Comparison of ENCODE assay signal across 10 cellular contexts in genomic region chr4:576245-576821, GRCh38. TPM values are rescaled to one million over a fixed set of nuclear protein-coding genes. Genes with fewer than 3 reads are reported as not detected.
DNase-seq lines count a peak whose midpoint lies in the region; TF ChIP-seq lines count a peak whose summit lies in the region.
"Had no signal": no experiment of that assay in that cellular context is flagged by ENCODE, and none has a peak within 500 bp of the region (broad histone marks: within the 10 kb centered on the region; RNA-seq: fewer than 3 reads in every experiment).

A gene with protein sequence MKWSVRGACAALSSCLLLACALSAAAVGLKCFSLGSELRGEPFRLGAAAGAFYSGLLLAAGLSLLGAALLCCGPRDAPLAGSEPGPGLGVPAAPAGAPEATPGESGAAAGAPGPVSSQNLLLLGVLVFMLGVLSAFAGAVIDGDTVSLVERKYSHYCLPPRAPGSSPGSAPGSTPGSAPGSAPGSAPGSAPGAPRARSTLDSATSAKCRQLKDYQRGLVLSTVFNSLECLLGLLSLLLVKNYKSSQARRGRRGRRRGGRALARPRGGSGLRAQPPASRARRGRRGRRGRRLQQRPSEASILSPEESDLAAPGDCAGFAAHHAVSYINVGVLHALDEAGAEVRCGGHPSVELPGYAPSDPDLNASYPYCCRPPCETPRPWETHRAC (minus strand): TSS chr4:576295. CDS start chr4:576062, 233 bp downstream.

- H3K36me3 ChIP-seq in breast epithelium: no peaks in the 10 kb centered on the region

- TF ChIP-seq CTCF in H9 (conservative IDR thresholded peaks at IDR 0.05) (no peak), breast epithelium (IDR thresholded peaks at IDR 0.05) (no peak), mesothelial cell of epicardium (IDR thresholded peaks at IDR 0.05; ENCODE audit: unreplicated experiment) (no peak)

- no peak within 1 kb of the TSS for H3K27ac Mint-ChIP-seq in H9
- H3K27ac Mint-ChIP-seq in mesothelial cell of epicardium: no peak within 1 kb of the TSS

- H2BK12ac ChIP-seq in H9 (ENCODE audit: insufficient read length, low read depth, low read length): no peak within 1 kb of the TSS

- H3K4me3 ChIP-seq in breast epithelium: peak within 1 kb of the TSS in 2 of 3 donors; percentile 9 to 51

- peak within 1 kb of the TSS; percentile 80 for H3K4me2 ChIP-seq in H9 (ENCODE audit: insufficient read depth, insufficient read length, low read length)

- peak; percentile 29 for DNase-seq in COLO668 (lab: John Stamatoyannopoulos, UW; ENCODE audit: unreplicated experiment)
- DNase-seq in H9: no peak
- no peak for DNase-seq in breast epithelium (ENCODE audit: low spot score in 2 of 2)
- no peak for DNase-seq in mesothelial cell of epicardium (ENCODE audit: low spot score in 2 of 2, unreplicated experiment in 2 of 2)
- DNase-seq in NCI-H82 treated with DMSO at 0.1 percent for 48 hours (lab: John Stamatoyannopoulos, UW; ENCODE audit: unreplicated experiment): no peak
- DNase-seq in hepatic stellate cell (ENCODE audit: low spot score): no peak
- DNase-seq in NAMALWA (ENCODE audit: low spot score): no peak
- no peak for DNase-seq in RPMI8226
- DNase-seq: NCI-H1694 treated with DMSO at 0.1 percent for 48 hours had no signal

- intact Hi-C loops in breast epithelium (cut with DNase I; ENCODE audit: low total_unique reads): no loop called here

- H2BK20ac ChIP-seq in H9 (ENCODE audit: low read depth, low read length, poor library complexity, severe bottlenecking): no peak within 1 kb of the TSS

- H3K56ac ChIP-seq in H9 (ENCODE audit: insufficient read length, low read depth, low read length): no peak within 1 kb of the TSS

- no peak within 1 kb of the TSS for H3T11ph ChIP-seq in H9 (ENCODE audit: low read length)

- H3K27me3 ChIP-seq in H9 (ENCODE audit: insufficient read depth, low read length): peaks cover 49% of the 10 kb centered on the region
- peaks cover 8 to 88% of the 10 kb centered on the region in 2 donors for H3K27me3 ChIP-seq in breast epithelium

- H3K9me3 ChIP-seq in H9 (ENCODE audit: control insufficient read depth, low read depth, low read length): no peaks in the 10 kb centered on the region
- no peaks in the 10 kb centered on the region for H3K9me3 ChIP-seq in breast epithelium

- no peak within 1 kb of the TSS for H3K23ac ChIP-seq in H9 (ENCODE audit: insufficient read length, low read depth, low read length)

- no peak within 1 kb of the TSS for H2AK5ac ChIP-seq in H9 (ENCODE audit: insufficient read length, low read length)

- no peak within 1 kb of the TSS for H2AFZ ChIP-seq in H9 (ENCODE audit: low read length)

- H2BK15ac ChIP-seq in H9 (ENCODE audit: low read depth, low read length): no peak within 1 kb of the TSS

- H3K14ac ChIP-seq in H9 (ENCODE audit: insufficient read depth, low read length): no peak within 1 kb of the TSS

- no peak within 1 kb of the TSS for H2BK120ac ChIP-seq in H9 (ENCODE audit: low read depth, low read length, poor library complexity, severe bottlenecking)

- H2BK5ac ChIP-seq in H9 (ENCODE audit: insufficient read length, low read length): no peak within 1 kb of the TSS

- no peak within 1 kb of the TSS for H3K4ac ChIP-seq in H9 (ENCODE audit: low read depth, low read length)

- TF ChIP-seq POLR2A in breast epithelium (IDR thresholded peaks at IDR 0.05): no peak

- no peaks in the 10 kb centered on the region for H4K20me1 ChIP-seq in H9 (ENCODE audit: control insufficient read depth, insufficient read depth, insufficient read length)

- H3K4me1 Mint-ChIP-seq in H9: peaks cover 11 to 25% of the 10 kb centered on the region in 2 experiments
- peaks cover 10% of the 10 kb centered on the region for H3K4me1 Mint-ChIP-seq in mesothelial cell of epicardium

- no peaks in the 10 kb centered on the region for H3K79me2 ChIP-seq in H9 (ENCODE audit: insufficient read depth, low read length)

- H4K8ac ChIP-seq in H9 (replicated peaks; ENCODE audit: insufficient read length, low read depth, low read length): no peak within 1 kb of the TSS

- H3K27me3 Mint-ChIP-seq in H9 (ENCODE audit: low read depth) (peaks cover 83% of the 10 kb centered on the region), mesothelial cell of epicardium (ENCODE audit: low read depth) (peaks cover 82% of the 10 kb centered on the region)

- H3K4me3 Mint-ChIP-seq in H9 (peak within 1 kb of the TSS; percentile 62 to 93), mesothelial cell of epicardium (peak within 1 kb of the TSS; percentile 59)

- no peak within 1 kb of the TSS for H3K18ac ChIP-seq in H9 (ENCODE audit: insufficient read length, low read depth, low read length)

- H3K23me2 ChIP-seq in H9 (ENCODE audit: insufficient read length, low read depth, low read length, poor library complexity, severe bottlenecking): peaks cover 22% of the 10 kb centered on the region

- H3K9me3 Mint-ChIP-seq in H9 (peaks cover 5 to 6% of the 10 kb centered on the region in 2 experiments; a peak in 4 of 5 replicates), mesothelial cell of epicardium (no peaks in the 10 kb centered on the region)

- H3K36me3 Mint-ChIP-seq in H9 (ENCODE audit: insufficient read depth in 1 of 3, low read depth in 3 of 3): peaks cover 0 to 2% (median 0%) of the 10 kb centered on the region in 3 experiments; a peak in 1 of 7 replicates
- H3K36me3 Mint-ChIP-seq in mesothelial cell of epicardium: no peaks in the 10 kb centered on the region

- no CpG with 5 or more reads among the region's 60 CpGs for WGBS in H9 (ENCODE audit: extremely low coverage, insufficient read length, low lambda C conversion rate)

- no peak within 1 kb of the TSS for H4K91ac ChIP-seq in H9 (ENCODE audit: insufficient read length, low read depth, low read length)

- H3K27ac ChIP-seq in H9 (ENCODE audit: insufficient read length, low read depth, low read length) (no peak within 1 kb of the TSS), breast epithelium (no peak within 1 kb of the TSS)

- no peak within 1 kb of the TSS for H3K9ac ChIP-seq in H9 (ENCODE audit: extremely low read depth, insufficient read length, low read length)

- no peak within 1 kb of the TSS for H4K5ac ChIP-seq in H9 (ENCODE audit: insufficient read length, low read depth, low read length)

- H3K4me1 ChIP-seq in H9 (ENCODE audit: insufficient read depth, low read length): 0 out of 2 replicates have a peak, but pooled peaks cover 5% of the 10 kb centered on the region
- peaks cover 0 to 9% of the 10 kb centered on the region in 2 donors for H3K4me1 ChIP-seq in breast epithelium

- H3K79me1 ChIP-seq in H9 (ENCODE audit: insufficient read depth, low read depth, low read length, poor library complexity, severe bottlenecking): no peaks in the 10 kb centered on the region

RNA-seq across cellular contexts. Expression of the gene that starts here (rescaled TPM):
- total RNA-seq in H9 (2021) (0.09 TPM in 1 of 2 replicates, not detected in the other), breast epithelium (not detected), mesothelial cell of epicardium (0.11 TPM in 1 of 3 replicates, not detected in the others)
- total RNA-seq: T-helper 1 cell treated with Interleukin-12 subunit alpha and Interleukin-12 subunit beta and Interleukin-4 antibody, amounts not matched to agents 30 ng/mL and 1 ng/mL, for 36 hours had no signal
